1 cellular context compared by ENCODE assay signal in genomic region chr6:43144879-43145278, GRCh38.
TF ChIP-seq lines count a peak whose summit lies in the region.

No MANE protein-coding gene starts in this region.

TF ChIP-seq in H1, 55 proteins besides CTCF, POLR2A, EP300 and RAD21:
- TF ChIP-seq GTF2F1 (IDR thresholded peaks at IDR 0.05; ENCODE audit: borderline replicate concordance, low read depth, low read length) (no peak), CEBPB (IDR thresholded peaks at IDR 0.05; ENCODE audit: low read depth, low read length) (no peak), JUN (IDR thresholded peaks at IDR 0.05; ENCODE audit: low read depth, low read length) (no peak), RFX5 (IDR thresholded peaks at IDR 0.05; ENCODE audit: borderline replicate concordance, low read depth, low read length) (no peak), TEAD4 (IDR thresholded peaks at IDR 0.05; ENCODE audit: low read depth, low read length) (no peak), CHD1 (IDR thresholded peaks at IDR 0.05; ENCODE audit: low read depth, low read length) (no peak), KDM1A (IDR thresholded peaks at IDR 0.05; ENCODE audit: borderline replicate concordance, low read length) (no peak), SRF (IDR thresholded peaks at IDR 0.05; ENCODE audit: low read depth, low read length) (no peak), EGR1 (IDR thresholded peaks at IDR 0.05; ENCODE audit: borderline replicate concordance, low read depth, low read length) (no peak), USF2 (IDR thresholded peaks at IDR 0.05; ENCODE audit: low read length) (no peak), ASH2L (IDR thresholded peaks at IDR 0.05; ENCODE audit: low read length) (no peak), MAX (IDR thresholded peaks at IDR 0.05) (no peak), HDAC2 (IDR thresholded peaks at IDR 0.05; ENCODE audit: borderline replicate concordance in 1 of 2, low read depth in 2 of 2, low read length in 2 of 2) (no peak), POU5F1 (IDR thresholded peaks at IDR 0.05; ENCODE audit: low read depth, low read length) (no peak), E2F6 (IDR thresholded peaks at IDR 0.05) (no peak)
TF ChIP-seq in H1: peak in this region for 0.
